ENCODE assay signal across 17 cellular contexts in genomic region chr9:99049228-99049627, GRCh38. TPM values are rescaled to one million over a fixed set of nuclear protein-coding genes. Genes with fewer than 3 reads are reported as not detected.
DNase-seq lines count a peak whose midpoint lies in the region; ATAC-seq, FAIRE-seq and TF ChIP-seq lines count a peak whose summit lies in the region.
"Had no signal": no experiment of that assay in that cellular context is flagged by ENCODE, and none has a peak within 500 bp of the region (broad histone marks: within the 10 kb centered on the region; RNA-seq: fewer than 3 reads in every experiment).

No MANE protein-coding gene starts in this region.

- DNase-seq in natural killer cell (no peak), K562 (ENCODE audit: extremely low read depth in 1 of 4, low spot score in 3 of 4) (no peak), sigmoid colon (no peak), NCI-H128 (lab: John Stamatoyannopoulos, UW; ENCODE audit: unreplicated experiment) (no peak), H54 (ENCODE audit: insufficient read length, low spot score) (no peak), NCI-H187 (lab: John Stamatoyannopoulos, UW) (no peak)
- DNase-seq in natural killer cell treated with Interleukin-12 subunit alpha and Interleukin-12 subunit beta and Interleukin-15 and Interleukin-18, amount 100 ng/mL, for 72 hours (ENCODE audit: low spot score) = no peak
- DNase-seq: CD8-positive, alpha-beta T cell; COR-L47; DMS153; DND-41; GDM1 had no signal

- H3K9me1 ChIP-seq in K562 (ENCODE audit: control insufficient read depth, insufficient read depth, low read length) = no peaks in the 10 kb centered on the region

- no peak for TF ChIP-seq CTCF in natural killer cell (IDR thresholded peaks at IDR 0.05)
- no peak for TF ChIP-seq CTCF in K562 (IDR thresholded peaks at IDR 0.05 in 2 of 3, conservative IDR thresholded peaks at IDR 0.05 in 1 of 3; ENCODE audit: insufficient read depth in 2 of 3, low read depth in 1 of 3, low read length in 3 of 3)
- no peak for TF ChIP-seq CTCF in sigmoid colon (IDR thresholded peaks at IDR 0.05)

- WGBS in K562 (ENCODE audit: insufficient coverage, low coverage, missing lambda C conversion rate) = 21% methylated on average over 1 of the region's 1 CpG
- 88 to 95% methylated on average over 1 of the region's 1 CpG for WGBS in sigmoid colon, 2 donors

- intact Hi-C loops in natural killer cell (cut with micrococcal nuclease) = no loop called here
- intact Hi-C loops in K562 (cut with micrococcal nuclease) = no loop called here
- intact Hi-C loops in sigmoid colon (cut with DNase I) = no loop called here

- peaks cover 4% of the 10 kb centered on the region for H3K36me3 Mint-ChIP-seq in natural killer cell
- no peaks in the 10 kb centered on the region for H3K36me3 Mint-ChIP-seq in natural killer cell treated with Interleukin-12 subunit alpha and Interleukin-12 subunit beta and Interleukin-15 and Interleukin-18, amount 100 ng/mL, for 72 hours
- H3K36me3 Mint-ChIP-seq: CD8-positive, alpha-beta T cell had no signal

- H2AFZ ChIP-seq in K562 (ENCODE audit: low read depth, low read length) = no peak overlapping the region

- H3K9me3 ChIP-seq in K562 (replicated peaks; ENCODE audit: control insufficient read depth, insufficient read depth, low read depth, low read length) = peaks cover 2% of the 10 kb centered on the region; the same call in 1 of the 2 replicates
- peaks cover 0 to 9% (median 0%) of the 10 kb centered on the region in 4 donors for H3K9me3 ChIP-seq in sigmoid colon
- H3K9me3 ChIP-seq: A549 had no signal

- no peaks in the 10 kb centered on the region for H4K20me1 ChIP-seq in K562 (replicated peaks; ENCODE audit: control insufficient read depth, insufficient read depth, low read length)

- H3K27ac ChIP-seq in K562 (ENCODE audit: extremely low read depth, low read depth, low read length) (no peak overlapping the region), sigmoid colon (peak overlapping the region in 3 of 4 donors; percentile 72 to 88 (median 87))
- H3K27ac ChIP-seq: A549, HL-60 had no signal

- no peaks in the 10 kb centered on the region for H3K27me3 ChIP-seq in K562 (ENCODE audit: control insufficient read depth in 2 of 2, insufficient read depth in 2 of 2, low read length in 2 of 2)
- no peaks in the 10 kb centered on the region for H3K27me3 ChIP-seq in sigmoid colon

- BruUV-seq in K562 (replicated peaks; lab: Mats Ljungman, UMichigan) = no TSS peak

- H3K27ac Mint-ChIP-seq in natural killer cell = peak overlapping the region in 1 of 2 donors; percentile 72
- peak overlapping the region in 1 of 2 donors; percentile 57 for H3K27ac Mint-ChIP-seq in natural killer cell treated with Interleukin-12 subunit alpha and Interleukin-12 subunit beta and Interleukin-15 and Interleukin-18, amount 100 ng/mL, for 72 hours
- H3K27ac Mint-ChIP-seq: CD14-positive monocyte; CD8-positive, alpha-beta T cell had no signal

- POLR2A ChIA-PET in K562 (lab: Yijun Ruan, JAX) = interaction anchor here (0.6 to 1.3 kb wide), 4 partner anchors 8 to 130 kb away, joined by 3 to 6 read pairs (median 3); no protein-coding TSS in a partner anchor

- peaks cover 77 to 84% of the 10 kb centered on the region in 2 donors for H3K4me1 Mint-ChIP-seq in natural killer cell
- peaks cover 66 to 77% of the 10 kb centered on the region in 2 donors for H3K4me1 Mint-ChIP-seq in natural killer cell treated with Interleukin-12 subunit alpha and Interleukin-12 subunit beta and Interleukin-15 and Interleukin-18, amount 100 ng/mL, for 72 hours (ENCODE audit: low read depth in 2 of 2)

- peaks cover 0 to 1% of the 10 kb centered on the region in 2 donors for H3K9me3 Mint-ChIP-seq in natural killer cell
- peaks cover 4% of the 10 kb centered on the region for H3K9me3 Mint-ChIP-seq in natural killer cell treated with Interleukin-12 subunit alpha and Interleukin-12 subunit beta and Interleukin-15 and Interleukin-18, amount 100 ng/mL, for 72 hours

- no peak for TF ChIP-seq EP300 in K562 (IDR thresholded peaks at IDR 0.05; ENCODE audit: low read length)
- TF ChIP-seq EP300 in sigmoid colon (IDR thresholded peaks at IDR 0.05) = no peak

- H3K4me3 ChIP-seq in K562 (no peak overlapping the region), sigmoid colon (no peak overlapping the region)
- H3K4me3 ChIP-seq: A549 had no signal

- H3K9ac ChIP-seq in K562 (ENCODE audit: insufficient read depth in 1 of 2, low read depth in 2 of 2, low read length in 2 of 2) = no peak overlapping the region; a peak in 1 of 4 replicates

- TF ChIP-seq RAD21 in K562 (CRISPR knock-in tag; conservative IDR thresholded peaks at IDR 0.05 in 1 of 2, IDR thresholded peaks at IDR 0.05 in 1 of 2) = no peak

- H3K4me1 ChIP-seq in K562 (replicated peaks in 1 of 2; ENCODE audit: control insufficient read depth in 2 of 2, insufficient read depth in 2 of 2, low read length in 2 of 2) (peaks cover 14 to 41% of the 10 kb centered on the region in 2 experiments), sigmoid colon (peaks cover 0 to 59% (median 45%) of the 10 kb centered on the region in 4 donors)

- no peaks in the 10 kb centered on the region for H3K79me2 ChIP-seq in K562 (ENCODE audit: control insufficient read depth, insufficient read depth, low read length)

- H3K4me3 Mint-ChIP-seq in natural killer cell = no peak overlapping the region
- no peak overlapping the region for H3K4me3 Mint-ChIP-seq in natural killer cell treated with Interleukin-12 subunit alpha and Interleukin-12 subunit beta and Interleukin-15 and Interleukin-18, amount 100 ng/mL, for 72 hours
- H3K4me3 Mint-ChIP-seq: CD8-positive, alpha-beta T cell had no signal

- no peak for TF ChIP-seq POLR2A in K562 (conservative IDR thresholded peaks at IDR 0.05)
- TF ChIP-seq POLR2A in sigmoid colon (IDR thresholded peaks at IDR 0.05) = no peak
- TF ChIP-seq POLR2A in H54 (IDR thresholded peaks at IDR 0.05; ENCODE audit: low read depth, low read length) = no peak

- no peaks in the 10 kb centered on the region for H3K27me3 Mint-ChIP-seq in natural killer cell (ENCODE audit: low read depth in 2 of 2)
- H3K27me3 Mint-ChIP-seq in natural killer cell treated with Interleukin-12 subunit alpha and Interleukin-12 subunit beta and Interleukin-15 and Interleukin-18, amount 100 ng/mL, for 72 hours = no peaks in the 10 kb centered on the region

- ATAC-seq in natural killer cell (peak in 2 of 3 donors; percentile 32 to 40), K562 (no peak)
- ATAC-seq in natural killer cell treated with Interleukin-12 subunit alpha and Interleukin-12 subunit beta and Interleukin-15 and Interleukin-18, amount 100 ng/mL, for 72 hours = no peak
- ATAC-seq: A549; CD8-positive, alpha-beta T cell; HCT116 had no signal

- CTCF ChIA-PET in K562 (lab: Yijun Ruan, JAX; ENCODE audit: low intra/inter-chr PET ratio) = no interaction called here

- H3K36me3 ChIP-seq in K562 (ENCODE audit: control insufficient read depth, insufficient read depth, low read length) = no peaks in the 10 kb centered on the region
- peaks cover 4 to 56% (median 19%) of the 10 kb centered on the region in 4 donors for H3K36me3 ChIP-seq in sigmoid colon

- in situ Hi-C loops in K562 (cut with MboI) = no loop called here

- no peak overlapping the region for H3K4me2 ChIP-seq in K562 (ENCODE audit: insufficient read depth, low read length)
- H3K4me2 ChIP-seq: A549 had no signal

- no peak for FAIRE-seq in K562 (lab: Jason Lieb, UNC)
- FAIRE-seq in H54 (lab: Jason Lieb, UNC) = no peak
- FAIRE-seq: A549, D721Med had no signal

TF ChIP-seq in K562, 482 proteins besides CTCF, POLR2A, EP300 and RAD21 (continues in another document):
- TF ChIP-seq NFIX (CRISPR knock-in tag; IDR thresholded peaks at IDR 0.05; ENCODE audit: low read depth) (no peak), RUNX1 (IDR thresholded peaks at IDR 0.05; ENCODE audit: low read depth) (no peak), PATZ1 (CRISPR knock-in tag; IDR thresholded peaks at IDR 0.05; ENCODE audit: borderline replicate concordance) (no peak), RBM25 (IDR thresholded peaks at IDR 0.05; ENCODE audit: low read depth, low read length, severe bottlenecking) (peak; percentile 80)

RNA-seq across cellular contexts. Expression of gene TGFBR1, which starts 55.7 kb away (rescaled TPM):
- total RNA-seq in natural killer cell = 100 to 1,000 TPM in 2 of 3 donors, 10 to 100 TPM in 1; 78.0 to 120 (median 113) TPM
- total RNA-seq in natural killer cell treated with Interleukin-12 subunit alpha and Interleukin-12 subunit beta and Interleukin-15 and Interleukin-18, amount 100 ng/mL, for 72 hours = 100 to 1,000 TPM in 1 of 2 donors, 10 to 100 TPM in 1; 62.7 to 105 TPM
- 128 and 138 TPM in 2 replicates for total RNA-seq in K562 (2011; cell fraction: chromatin; rRNA removed; ENCODE audit: low replicate concordance)
- 54.0 and 59.5 TPM in 2 replicates for total RNA-seq in K562 (2011; cell fraction: nucleolus; rRNA removed)
- total RNA-seq in K562 (2011; cell fraction: nucleoplasm; rRNA removed) = 105 and 166 TPM in 2 replicates
- total RNA-seq in K562 (2014; rRNA removed) = 22.0 and 23.8 TPM in 2 replicates
- 43.7 and 52.6 TPM in 2 replicates for total RNA-seq in K562 (2014; rRNA removed; fragmentation: Illumina TruSeq; extraction: Trizol)
- 39.6 and 42.7 TPM in 2 replicates for total RNA-seq in K562 (2015; rRNA removed; fragmentation: Illumina TruSeq; extraction: Trizol)
- total RNA-seq in K562 (2021) = 47.1 and 51.9 TPM in 2 replicates
- 60.6 and 62.4 TPM in 2 replicates for polyA plus RNA-seq in K562 (2011; rRNA removed)
- polyA plus RNA-seq in K562 (2011; cell fraction: cytosol; rRNA removed) = 26.0 and 33.7 TPM in 2 replicates
- 34.5 and 36.0 TPM in 2 replicates for polyA plus RNA-seq in K562 (2011; cell fraction: nucleus; rRNA removed)
- 21.8 and 26.0 TPM in 2 replicates for polyA plus RNA-seq in K562 (2012)
- 21.0 and 22.9 TPM in 2 replicates for polyA plus RNA-seq in K562 (2014; fragmentation: Illumina TruSeq; extraction: Trizol)
- 10 to 100 TPM; 15.9 to 57.6 TPM for polyA plus RNA-seq in K562 (2014; fragmentation: Nextera tagmentation; extraction: Ambion mirVana)
- polyA plus RNA-seq in K562 (2014; rRNA removed) = 14.0 and 15.5 TPM in 2 replicates
- polyA minus RNA-seq in K562 (2011; rRNA and poly(A)+ RNA removed) = 200 and 204 TPM in 2 replicates
- 71.2 and 76.9 TPM in 2 replicates for polyA minus RNA-seq in K562 (2011; cell fraction: cytosol; rRNA and poly(A)+ RNA removed)
- 21.1 and 40.8 TPM in 2 replicates for polyA minus RNA-seq in K562 (2011; cell fraction: nucleus; rRNA and poly(A)+ RNA removed)
- 10 to 100 TPM; 48.4 to 84.3 (median 62.5) TPM for total RNA-seq in sigmoid colon
- polyA plus RNA-seq in sigmoid colon = 1 to 10 TPM; 3.9 to 8.5 (median 4.2) TPM

Comparison
In these comparisons a context has a peak if more than half of its experiments do, and no peak if none do; other contexts are left out.
1. ATAC-seq: peak in natural killer cell (2 of 3); none in natural killer cell treated with Interleukin-12 subunit alpha and Interleukin-12 subunit beta and Interleukin-15 and Interleukin-18, amount 100 ng/mL, for 72 hours (0 of 2) and K562 (single experiment).